In the genomic region with DNA sequence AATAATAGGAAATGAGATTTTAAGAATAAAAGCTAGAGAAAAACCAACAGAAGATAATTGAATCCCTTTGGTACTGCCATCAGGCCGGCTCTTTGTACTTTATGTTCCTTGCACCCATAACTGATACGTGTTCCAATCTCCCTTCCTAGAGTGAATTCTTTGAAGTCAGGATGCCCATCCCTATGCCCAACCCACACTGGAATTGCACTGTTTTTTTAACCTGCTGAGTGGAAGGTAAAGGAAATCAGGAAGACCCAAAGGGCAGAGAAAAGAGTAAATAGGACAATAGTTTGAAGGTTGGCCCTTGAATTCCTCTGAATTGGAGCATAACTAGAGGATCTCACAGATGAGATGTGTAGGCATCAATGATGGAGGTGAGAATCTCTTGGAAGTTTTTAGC, we compare ENCODE assay signal across 11 cellular contexts. TPM values are rescaled to one million over a fixed set of nuclear protein-coding genes. Genes with fewer than 3 reads are reported as not detected.
A peak's percentile ranks its signal among the peaks of the same experiment; 100 is the strongest.
DNase-seq lines count a peak whose midpoint lies in the region; ATAC-seq lines count a peak whose summit lies in the region.
"Had no signal": no experiment of that assay in that cellular context is flagged by ENCODE, and none has a peak within 500 bp of the region (broad histone marks: within the 10 kb centered on the region; RNA-seq: fewer than 3 reads in every experiment).

No MANE protein-coding gene starts in this region.

- H3K27me3 Mint-ChIP-seq in CD4-positive, CD25-positive, alpha-beta regulatory T cell: peaks cover 4% of the 10 kb centered on the region
- H3K27me3 Mint-ChIP-seq: central memory CD8-positive, alpha-beta T cell had no signal

- no peaks in the 10 kb centered on the region for H3K9me2 ChIP-seq in GM23248 (ENCODE audit: insufficient read depth)

- no peak overlapping the region for H3K4me3 ChIP-seq in CD4-positive, CD25-positive, alpha-beta regulatory T cell (ENCODE audit: low read depth, low read length)
- H3K4me3 ChIP-seq in GM23248 (no peak overlapping the region), mesendoderm (ENCODE audit: low read length) (no peak overlapping the region)
- H3K4me3 ChIP-seq: right atrium auricular region, vagina had no signal

- H4K8ac ChIP-seq in mesendoderm (ENCODE audit: low read depth, low read length): no peak overlapping the region

- peaks cover under 1% of the 10 kb centered on the region for H3K79me1 ChIP-seq in mesendoderm (ENCODE audit: low read length)

- WGBS in GM23248 (ENCODE audit: low coverage in 1 of 2, low lambda C conversion rate in 2 of 2, missing lambda C conversion rate in 2 of 2), 2 experiments: 69 to 79% methylated on average over 2 of the region's 2 CpGs
- no CpG with 5 or more reads among the region's 2 CpGs for WGBS in mesendoderm (ENCODE audit: extremely low coverage, insufficient coverage, low lambda C conversion rate)

- H3K79me2 ChIP-seq in GM23248 (ENCODE audit: insufficient read depth) (peaks cover 5% of the 10 kb centered on the region), mesendoderm (ENCODE audit: control insufficient read depth, insufficient read depth, low read length) (peaks cover 3% of the 10 kb centered on the region)

- H3K4me1 ChIP-seq in CD4-positive, CD25-positive, alpha-beta regulatory T cell (ENCODE audit: control insufficient read depth, insufficient read depth, low read length, poor library complexity, severe bottlenecking): peaks cover 39% of the 10 kb centered on the region
- H3K4me1 ChIP-seq in GM23248 (ENCODE audit: insufficient read depth) (peaks cover 4% of the 10 kb centered on the region; the same call in 1 of the 2 replicates), mesendoderm (ENCODE audit: control insufficient read depth, low read depth, low read length) (no peaks in the 10 kb centered on the region)

- H3K4ac ChIP-seq in mesendoderm (ENCODE audit: low read depth, low read length): no peak overlapping the region

- no peak for DNase-seq in CD4-positive, CD25-positive, alpha-beta regulatory T cell
- no peak for DNase-seq in GM23248
- no peak for DNase-seq in activated naive CD4-positive, alpha-beta T cell treated with anti-CD3 and anti-CD28 coated beads, Interleukin-2, amount 50 U/mL, for 72 hours (ENCODE audit: low spot score in 2 of 2)
- no peak for DNase-seq in mesendoderm
- no peak for DNase-seq in left cardiac atrium
- DNase-seq in DMS53 (lab: John Stamatoyannopoulos, UW): no peak
- DNase-seq: NCI-H1105 treated with DMSO at 0.1 percent for 48 hours had no signal

- H4K20me1 ChIP-seq in GM23248 (ENCODE audit: insufficient read depth): no peaks in the 10 kb centered on the region

- 0 out of 2 replicates have a peak overlapping the region, but pooled peaks have one; percentile 0 for H2AFZ ChIP-seq in GM23248

- no peak overlapping the region for H2BK5ac ChIP-seq in mesendoderm (ENCODE audit: low read length)

- H3K9me3 Mint-ChIP-seq in CD4-positive, CD25-positive, alpha-beta regulatory T cell: no peaks in the 10 kb centered on the region
- H3K9me3 Mint-ChIP-seq in activated naive CD4-positive, alpha-beta T cell treated with anti-CD3 and anti-CD28 coated beads, Interleukin-2, amount 50 U/mL, for 72 hours: peaks cover 0 to 10% of the 10 kb centered on the region in 2 donors
- H3K9me3 Mint-ChIP-seq: central memory CD8-positive, alpha-beta T cell had no signal

- H3K23ac ChIP-seq in mesendoderm (ENCODE audit: low read length): no peak overlapping the region

- H3K9me3 ChIP-seq in CD4-positive, CD25-positive, alpha-beta regulatory T cell (ENCODE audit: control insufficient read depth in 2 of 2, low read length in 2 of 2): no peaks in the 10 kb centered on the region
- H3K9me3 ChIP-seq in GM23248 (ENCODE audit: low read depth): no peaks in the 10 kb centered on the region
- H3K9me3 ChIP-seq: right atrium auricular region, vagina had no signal

- H3K27ac Mint-ChIP-seq in CD4-positive, CD25-positive, alpha-beta regulatory T cell: peak overlapping the region; percentile 70 to 99 (median 87)
- peak overlapping the region; percentile 93 to 95 for H3K27ac Mint-ChIP-seq in activated naive CD4-positive, alpha-beta T cell treated with anti-CD3 and anti-CD28 coated beads, Interleukin-2, amount 50 U/mL, for 72 hours

- intact Hi-C loops in left cardiac atrium (cut with DNase I): loop anchor here in 1 of 2 donors (10.0 kb wide), 1 partner anchor 392 kb away; no protein-coding TSS in a partner anchor

- H3K4me2 ChIP-seq in GM23248 (ENCODE audit: unreplicated experiment) (no peak overlapping the region), mesendoderm (ENCODE audit: low read length) (no peak overlapping the region)

- no peaks in the 10 kb centered on the region for H3K27me3 ChIP-seq in CD4-positive, CD25-positive, alpha-beta regulatory T cell (ENCODE audit: control insufficient read depth, insufficient read depth, low read length)
- no peaks in the 10 kb centered on the region for H3K27me3 ChIP-seq in GM23248 (replicated peaks; ENCODE audit: insufficient read depth)
- H3K27me3 ChIP-seq in mesendoderm (ENCODE audit: insufficient read depth, low read length, poor library complexity): no peaks in the 10 kb centered on the region
- H3K27me3 ChIP-seq: right atrium auricular region, vagina had no signal

- H3K18ac ChIP-seq in mesendoderm (ENCODE audit: low read length): no peak overlapping the region

- H2BK120ac ChIP-seq in mesendoderm (ENCODE audit: low read depth, low read length): no peak overlapping the region

- in situ Hi-C loops in GM23248 (cut with MboI): loop anchor here (10.0 kb wide), 1 partner anchor 392 kb away; no protein-coding TSS in a partner anchor

- H2BK15ac ChIP-seq in mesendoderm (replicated peaks; ENCODE audit: low read depth): no peak overlapping the region

- H3F3A ChIP-seq in GM23248 (ENCODE audit: insufficient read depth): peaks cover 19% of the 10 kb centered on the region

- no peak for ATAC-seq in CD4-positive, CD25-positive, alpha-beta regulatory T cell (ENCODE audit: low read depth in 2 of 2)
- ATAC-seq in activated naive CD4-positive, alpha-beta T cell treated with anti-CD3 and anti-CD28 coated beads, Interleukin-2, amount 50 U/mL, for 72 hours: peak in 1 of 2 donors; percentile 0
- no peak for ATAC-seq in HG03442 (IDR thresholded peaks at IDR 0.05; ENCODE audit: unreplicated experiment)
- ATAC-seq in left cardiac atrium: no peak

- no peak overlapping the region for H3K56ac ChIP-seq in mesendoderm (ENCODE audit: low read length)

- H3K36me3 ChIP-seq in CD4-positive, CD25-positive, alpha-beta regulatory T cell (ENCODE audit: control insufficient read depth, insufficient read depth, low read length): no peaks in the 10 kb centered on the region
- H3K36me3 ChIP-seq in GM23248 (ENCODE audit: low read depth): no peaks in the 10 kb centered on the region
- H3K36me3 ChIP-seq in mesendoderm (ENCODE audit: control insufficient read depth, insufficient read depth, low read length): no peaks in the 10 kb centered on the region
- H3K36me3 ChIP-seq: right atrium auricular region, vagina had no signal

- H3K4me1 Mint-ChIP-seq in CD4-positive, CD25-positive, alpha-beta regulatory T cell: peaks cover 13 to 69% (median 44%) of the 10 kb centered on the region in 4 donors

- H3K27ac ChIP-seq in CD4-positive, CD25-positive, alpha-beta regulatory T cell (ENCODE audit: insufficient read depth, low read length, poor library complexity, severe bottlenecking): peak overlapping the region; percentile 58
- no peak overlapping the region for H3K27ac ChIP-seq in GM23248
- no peak overlapping the region for H3K27ac ChIP-seq in mesendoderm (ENCODE audit: low read depth, low read length)
- H3K27ac ChIP-seq: right atrium auricular region, vagina had no signal

- peak overlapping the region in 1 of 4 donors; percentile 4 for H3K4me3 Mint-ChIP-seq in CD4-positive, CD25-positive, alpha-beta regulatory T cell
- H3K4me3 Mint-ChIP-seq: central memory CD8-positive, alpha-beta T cell had no signal

- H2AK5ac ChIP-seq in mesendoderm (ENCODE audit: low read length): no peak overlapping the region

- H3K9ac ChIP-seq in GM23248 (no peak overlapping the region), mesendoderm (ENCODE audit: low read length) (no peak overlapping the region)

- H3K36me3 Mint-ChIP-seq in CD4-positive, CD25-positive, alpha-beta regulatory T cell: no peaks in the 10 kb centered on the region
- peaks cover 9 to 13% of the 10 kb centered on the region in 2 donors for H3K36me3 Mint-ChIP-seq in activated naive CD4-positive, alpha-beta T cell treated with anti-CD3 and anti-CD28 coated beads, Interleukin-2, amount 50 U/mL, for 72 hours

- H4K5ac ChIP-seq in mesendoderm (ENCODE audit: low read length): peak overlapping the region; percentile 39

RNA-seq across cellular contexts. Expression of gene ATG16L1, which starts 4.4 kb away (rescaled TPM):
- 125 TPM for total RNA-seq in CD4-positive, CD25-positive, alpha-beta regulatory T cell
- 10 to 100 TPM; 15.2 to 23.5 (median 19.0) TPM for polyA plus RNA-seq in CD4-positive, CD25-positive, alpha-beta regulatory T cell
- 17.2 and 18.5 TPM in 2 replicates for total RNA-seq in GM23248 (2014; rRNA removed; shearing (Covaris generic))
- 16.2 and 16.7 TPM in 2 replicates for polyA plus RNA-seq in GM23248 (2016; fragmentation: Nextera tagmentation; extraction: Ambion mirVana)
- total RNA-seq in activated naive CD4-positive, alpha-beta T cell treated with anti-CD3 and anti-CD28 coated beads, Interleukin-2, amount 50 U/mL, for 72 hours: 10 to 100 TPM; 30.6 to 34.2 TPM
- 15.4 TPM for polyA plus RNA-seq in mesendoderm (2013, experiment 1 of 2)
- polyA plus RNA-seq in mesendoderm (2013, experiment 2 of 2): 16.0 TPM
- total RNA-seq in left cardiac atrium: 10 to 100 TPM; 15.8 to 17.8 TPM
